Comparison of ENCODE assay signal across 26 cellular contexts in genomic region chr1:91826248-91826647, GRCh38. TPM values are rescaled to one million over a fixed set of nuclear protein-coding genes. Genes with fewer than 3 reads are reported as not detected.
DNase-seq lines count a peak whose midpoint lies in the region; ATAC-seq and TF ChIP-seq lines count a peak whose summit lies in the region.
"Had no signal": no experiment of that assay in that cellular context is flagged by ENCODE, and none has a peak within 500 bp of the region (broad histone marks: within the 10 kb centered on the region; RNA-seq: fewer than 3 reads in every experiment).

No MANE protein-coding gene starts in this region.

- CTCF ChIA-PET in mammary epithelial cell (lab: Charles Lee; ENCODE audit: low non-redundant PET): no interaction called here

- H3K27me3 Mint-ChIP-seq in mesothelial cell of epicardium (ENCODE audit: low read depth): peaks cover 3% of the 10 kb centered on the region
- H3K27me3 Mint-ChIP-seq: activated T-cell treated with anti-CD3 and anti-CD28 coated beads, Interleukin-2, amount 50 U/mL, for 24 hours had no signal

- no peak for TF ChIP-seq POLR2A in breast epithelium (IDR thresholded peaks at IDR 0.05)
- no peak for TF ChIP-seq POLR2A in heart left ventricle (IDR thresholded peaks at IDR 0.05)
- no peak for TF ChIP-seq POLR2A in suprapubic skin (IDR thresholded peaks at IDR 0.05)

- H3K4me1 Mint-ChIP-seq in mesothelial cell of epicardium: peaks cover 18% of the 10 kb centered on the region

- no peak overlapping the region for H3K4me3 Mint-ChIP-seq in mesothelial cell of epicardium
- H3K4me3 Mint-ChIP-seq: activated T-cell treated with anti-CD3 and anti-CD28 coated beads, Interleukin-2, amount 50 U/mL, for 24 hours had no signal

- H3K27ac ChIP-seq in breast epithelium: peak overlapping the region; percentile 68 to 79
- no peak overlapping the region for H3K27ac ChIP-seq in mammary epithelial cell (ENCODE audit: insufficient read depth, low read depth, low read length)
- H3K27ac ChIP-seq in heart left ventricle: peak overlapping the region; percentile 69 to 94 (median 85)
- H3K27ac ChIP-seq in muscle layer of duodenum (ENCODE audit: low read length): peak overlapping the region; percentile 77
- peak overlapping the region; percentile 75 for H3K27ac ChIP-seq in suprapubic skin
- H3K27ac ChIP-seq: PC-9 had no signal

- no TSS peak for BruUV-seq in mammary epithelial cell (replicated peaks; lab: Mats Ljungman, UMichigan)

- H3K9me3 ChIP-seq in breast epithelium: no peaks in the 10 kb centered on the region
- no peaks in the 10 kb centered on the region for H3K9me3 ChIP-seq in mammary epithelial cell (replicated peaks; ENCODE audit: insufficient read depth, low read length)
- no peaks in the 10 kb centered on the region for H3K9me3 ChIP-seq in heart left ventricle
- no peaks in the 10 kb centered on the region for H3K9me3 ChIP-seq in muscle layer of duodenum (ENCODE audit: control insufficient read depth in 1 of 2, low read length in 2 of 2)
- no peaks in the 10 kb centered on the region for H3K9me3 ChIP-seq in suprapubic skin
- H3K9me3 ChIP-seq: BE2C had no signal

- in situ Hi-C loops in mammary epithelial cell (cut with MboI; ENCODE audit: low sequenced_read_pairs in 2 of 2): loop anchor here in 1 of 2 donors (10.0 kb wide), 1 partner anchor 49 kb away; no protein-coding TSS in a partner anchor

- H3K4me3 ChIP-seq in breast epithelium (no peak overlapping the region), mammary epithelial cell (replicated peaks in 1 of 3; ENCODE audit: insufficient read depth in 1 of 3, low read depth in 2 of 3, low read length in 3 of 3) (no peak overlapping the region), heart left ventricle (no peak overlapping the region), muscle layer of duodenum (ENCODE audit: low read depth in 1 of 2, low read length in 2 of 2) (no peak overlapping the region), suprapubic skin (no peak overlapping the region)
- H3K4me3 ChIP-seq: GM12878, PC-9, skin epidermis had no signal

- intact Hi-C loops in breast epithelium (cut with DNase I; ENCODE audit: low total_unique reads): no loop called here
- intact Hi-C loops in mammary epithelial cell (cut with micrococcal nuclease): no loop called here
- intact Hi-C loops in heart left ventricle (cut with DNase I): loop anchor here in 3 of 10 donors (2.0 to 10.0 kb wide), 5 partner anchors 59 to 225 kb away; partner anchors contain the start of gene TGFBR3 (in 1 of the 3)

- no peaks in the 10 kb centered on the region for H3K79me2 ChIP-seq in mammary epithelial cell (ENCODE audit: insufficient read depth, low read length)

- no peak overlapping the region for H3K9ac ChIP-seq in mammary epithelial cell (ENCODE audit: insufficient read depth, low read length)

- H3K36me3 ChIP-seq in breast epithelium (no peaks in the 10 kb centered on the region), mammary epithelial cell (ENCODE audit: insufficient read depth, low read length) (no peaks in the 10 kb centered on the region), heart left ventricle (no peaks in the 10 kb centered on the region), muscle layer of duodenum (ENCODE audit: control insufficient read depth in 1 of 2, insufficient read depth in 2 of 2, low read length in 2 of 2) (no peaks in the 10 kb centered on the region), suprapubic skin (no peaks in the 10 kb centered on the region)
- H3K36me3 ChIP-seq: BE2C had no signal

- H3K27me3 ChIP-seq in breast epithelium (no peaks in the 10 kb centered on the region), mammary epithelial cell (ENCODE audit: insufficient read depth, low read length) (peaks cover 55% of the 10 kb centered on the region), heart left ventricle (no peaks in the 10 kb centered on the region), muscle layer of duodenum (ENCODE audit: low read depth, low read length) (no peaks in the 10 kb centered on the region), suprapubic skin (no peaks in the 10 kb centered on the region)
- H3K27me3 ChIP-seq: BE2C had no signal

- no peak overlapping the region for H3K4me2 ChIP-seq in mammary epithelial cell (ENCODE audit: insufficient read depth, low read depth, low read length)
- H3K4me2 ChIP-seq: PC-9 had no signal

- TF ChIP-seq EP300 in suprapubic skin (IDR thresholded peaks at IDR 0.05): no peak

- no peak overlapping the region for H2AFZ ChIP-seq in mammary epithelial cell (ENCODE audit: low read depth, low read length)
- H2AFZ ChIP-seq: PC-9 had no signal

- no peak overlapping the region for H3K27ac Mint-ChIP-seq in mesothelial cell of epicardium
- H3K27ac Mint-ChIP-seq: activated T-cell treated with anti-CD3 and anti-CD28 coated beads, Interleukin-2, amount 50 U/mL, for 24 hours had no signal

- H4K20me1 ChIP-seq in mammary epithelial cell (ENCODE audit: insufficient read depth, low read length): no peaks in the 10 kb centered on the region

- no peak for DNase-seq in breast epithelium (ENCODE audit: low spot score in 2 of 2)
- no peak for DNase-seq in mammary epithelial cell
- peak in 4 of 5 donors; percentile 28 to 46 (median 37) for DNase-seq in heart left ventricle
- no peak for DNase-seq in suprapubic skin (ENCODE audit: low spot score in 2 of 2)
- no peak for DNase-seq in hippocampal formation (lab: John Stamatoyannopoulos, UW)
- DNase-seq in mesothelial cell of epicardium (ENCODE audit: low spot score in 2 of 2, unreplicated experiment in 2 of 2): no peak
- DNase-seq: activated CD4-positive, alpha-beta T cell treated with anti-CD3 and anti-CD28 coated beads for 4 hours; activated CD8-positive, alpha-beta memory T cell treated with anti-CD3 and anti-CD28 coated beads for 24 hours; activated naive CD4-positive, alpha-beta T cell; activated T-cell treated with anti-CD3 and anti-CD28 coated beads, Interleukin-2, amount 50 U/mL, for 24 hours; BE2C; glutamatergic neuron; KG1; MM.1S; NCI-H1417 treated with DMSO at 0.1 percent for 48 hours; NCI-H2107; NK-92 treated with Interleukin-12 subunit alpha and Interleukin-12 subunit beta, amount 100 ng/mL, for 24 hours; PC-9; posterior cingulate gyrus; stimulated activated CD4-positive, alpha-beta T cell treated with anti-CD3 and anti-CD28 coated beads, Interleukin-1b, Interleukin-23, amount 100 ng/mL, for 48 hours; substantia nigra had no signal

- peaks cover 5% of the 10 kb centered on the region for H3K9me3 Mint-ChIP-seq in mesothelial cell of epicardium
- H3K9me3 Mint-ChIP-seq: activated T-cell treated with anti-CD3 and anti-CD28 coated beads, Interleukin-2, amount 50 U/mL, for 24 hours had no signal

- ATAC-seq in heart left ventricle (peak; percentile 62 to 82 (median 74)), GM18502 (IDR thresholded peaks at IDR 0.05; ENCODE audit: poor library complexity, unreplicated experiment) (no peak)
- ATAC-seq: left lobe of liver had no signal

- H3K36me3 Mint-ChIP-seq in mesothelial cell of epicardium: no peaks in the 10 kb centered on the region

- WGBS in mammary epithelial cell (ENCODE audit: low coverage, missing lambda C conversion rate): 91% methylated on average over 6 of the region's 6 CpGs
- WGBS in heart left ventricle, 4 donors: 52 to 69% (median 61%) methylated on average over 6 of the region's 6 CpGs
- 91% methylated on average over 6 of the region's 6 CpGs for WGBS in suprapubic skin

- H3K4me1 ChIP-seq in breast epithelium (peaks cover 0 to 14% of the 10 kb centered on the region in 2 donors), mammary epithelial cell (ENCODE audit: insufficient read depth, low read length) (no peaks in the 10 kb centered on the region), heart left ventricle (peaks cover 3 to 51% (median 39%) of the 10 kb centered on the region in 12 donors), muscle layer of duodenum (ENCODE audit: control insufficient read depth in 1 of 2, insufficient read depth in 2 of 2, low read length in 2 of 2) (peaks cover 15 to 34% of the 10 kb centered on the region in 2 donors), suprapubic skin (peaks cover 47% of the 10 kb centered on the region)
- H3K4me1 ChIP-seq: BE2C had no signal

- dilution Hi-C loops in mammary epithelial cell (cut with HindIII; ENCODE audit: low sequenced_read_pairs): no loop called here

- TF ChIP-seq CTCF in breast epithelium (IDR thresholded peaks at IDR 0.05) (no peak), mammary epithelial cell (conservative IDR thresholded peaks at IDR 0.05 in 1 of 2, IDR thresholded peaks at IDR 0.05 in 1 of 2; ENCODE audit: extremely low read depth in 1 of 2, insufficient read depth in 1 of 2, low read depth in 1 of 2, low read length in 2 of 2) (no peak), heart left ventricle (IDR thresholded peaks at IDR 0.05) (no peak), suprapubic skin (IDR thresholded peaks at IDR 0.05) (no peak), mesothelial cell of epicardium (IDR thresholded peaks at IDR 0.05; ENCODE audit: unreplicated experiment) (no peak)

RNA-seq across cellular contexts. Expression of gene TGFBR3, which starts 59.7 kb away (rescaled TPM):
- total RNA-seq in breast epithelium: 100 to 1,000 TPM; 127 to 287 (median 167) TPM
- under 1 TPM; 0.61 to 0.67 TPM for total RNA-seq in mammary epithelial cell
- polyA plus RNA-seq in mammary epithelial cell: 0.09 TPM
- 0.05 TPM for polyA minus RNA-seq in mammary epithelial cell
- total RNA-seq in heart left ventricle: 10 to 100 TPM; 10.3 to 51.8 (median 28.1) TPM
- polyA plus RNA-seq in heart left ventricle: 10 to 100 TPM in 1 of 2 donors, 1 to 10 TPM in 1; 6.9 to 10.3 TPM
- total RNA-seq in suprapubic skin: 100 to 1,000 TPM in 2 of 4 donors, 10 to 100 TPM in 2; 91.3 to 131 (median 114) TPM
- 19.7 to 24.6 TPM (median 20.7 TPM) in 3 replicates for total RNA-seq in mesothelial cell of epicardium

Comparison
In these comparisons a context has a peak if more than half of its experiments do, and no peak if none do; other contexts are left out.
1. RNA of gene TGFBR3, which starts 59.7 kb away (total RNA-seq): 127 to 287 TPM in breast epithelium, 91.3 to 131 TPM in suprapubic skin, 10.3 to 51.8 TPM in heart left ventricle and 19.7 to 24.6 TPM in mesothelial cell of epicardium; 0.61 to 0.67 TPM in mammary epithelial cell; every median in the first group is over 4 times any median in the second.
2. DNase-seq: peak in heart left ventricle (4 of 5); none in breast epithelium (0 of 2), mammary epithelial cell (single experiment), suprapubic skin (0 of 2), hippocampal formation (0 of 2) and mesothelial cell of epicardium (0 of 2).